20 cellular contexts compared by ENCODE assay signal in the genomic region with DNA sequence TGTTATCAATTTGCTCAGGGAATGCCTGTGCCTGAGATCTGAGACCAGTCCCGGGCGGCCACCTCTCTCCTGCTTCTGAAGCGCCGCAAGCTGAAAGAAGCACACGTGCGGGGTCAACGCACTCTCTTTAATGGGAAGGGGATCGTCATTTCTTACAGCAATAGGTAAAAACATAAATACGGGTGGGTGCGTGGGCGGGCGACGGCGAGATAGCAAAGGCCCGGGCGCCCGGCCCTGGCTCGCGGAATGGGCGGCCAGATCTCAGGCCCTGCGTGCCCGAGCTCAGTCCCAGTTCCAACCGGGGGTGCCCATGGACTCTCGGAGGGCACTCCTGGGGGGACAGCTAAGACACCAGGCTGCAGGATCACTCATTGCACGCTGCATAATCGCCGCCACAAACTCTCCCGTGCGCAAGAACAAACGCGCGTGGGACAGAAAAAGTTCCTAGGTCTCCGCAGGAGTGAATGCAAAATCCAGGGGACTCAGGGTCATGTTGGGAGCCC. TPM values are rescaled to one million over a fixed set of nuclear protein-coding genes. Genes with fewer than 3 reads are reported as not detected.
DNase-seq lines count a peak whose midpoint lies in the region; ATAC-seq and TF ChIP-seq lines count a peak whose summit lies in the region.
"Had no signal": no experiment of that assay in that cellular context is flagged by ENCODE, and none has a peak within 500 bp of the region (broad histone marks: within the 10 kb centered on the region; RNA-seq: fewer than 3 reads in every experiment).

No MANE protein-coding gene starts in this region.

- DNase-seq in heart left ventricle (no peak), cardiac septum (ENCODE audit: low spot score) (no peak), mesenchymal stem cell (peak; percentile 10), dorsolateral prefrontal cortex (no peak), inferior parietal cortex (ENCODE audit: extremely low spot score) (no peak)
- DNase-seq in activated naive CD8-positive, alpha-beta T cell treated with anti-CD3 and anti-CD28 coated beads, Interleukin-2, amount 10 ng/mL, durations not matched to agents 7 days and 5 days: no peak
- no peak for DNase-seq in stimulated activated naive B cell treated with anti-CD40 and anti-IgM and Interleukin-4, amounts not matched to agents 10 μg/mL and 1 μg/mL and 100 μg/mL, for 72 hours
- DNase-seq: activated gamma-delta T cell; body of pancreas; COR-L47; EL; foreskin fibroblast; MG63; NCI-H1694; NCI-H2227 treated with DMSO at 0.1 percent for 48 hours; NCI-H82; stimulated activated CD8-positive, alpha-beta memory T cell treated with anti-CD3 and anti-CD28 coated beads, Interleukin-4, amount 100 ng/mL, for 48 hours had no signal

- WGBS in heart left ventricle, 4 donors: 11 to 46% (median 26%) methylated on average over 33 of the region's 33 CpGs
- WGBS in mesenchymal stem cell: 37% methylated on average over 33 of the region's 33 CpGs

- H3K36me3 ChIP-seq in heart left ventricle (peaks cover 0 to 11% (median 0%) of the 10 kb centered on the region in 9 donors), mesenchymal stem cell (ENCODE audit: control insufficient read depth in 1 of 2, insufficient read depth in 2 of 2, low read depth in 1 of 2, low read length in 2 of 2) (no peaks in the 10 kb centered on the region)
- H3K36me3 ChIP-seq: Peyer's patch, thoracic aorta had no signal

- H3K79me1 ChIP-seq in mesenchymal stem cell (replicated peaks; ENCODE audit: low read length, poor library complexity, severe bottlenecking): no peaks in the 10 kb centered on the region

- H3K4me1 ChIP-seq in heart left ventricle: peaks cover 0 to 53% (median 26%) of the 10 kb centered on the region in 12 donors
- peaks cover 26% of the 10 kb centered on the region for H3K4me1 ChIP-seq in mesenchymal stem cell (ENCODE audit: control insufficient read depth, insufficient read depth, low read depth, low read length)

- no peak overlapping the region for H4K8ac ChIP-seq in mesenchymal stem cell (ENCODE audit: low read length)

- no peak overlapping the region for H3K4me2 ChIP-seq in mesenchymal stem cell (ENCODE audit: low read length, poor library complexity, severe bottlenecking)

- H3K9me3 Mint-ChIP-seq in activated naive CD8-positive, alpha-beta T cell treated with anti-CD3 and anti-CD28 coated beads, Interleukin-2, amount 10 ng/mL, durations not matched to agents 7 days and 5 days: no peaks in the 10 kb centered on the region
- no peaks in the 10 kb centered on the region for H3K9me3 Mint-ChIP-seq in stimulated activated naive B cell treated with anti-CD40 and anti-IgM and Interleukin-4, amounts not matched to agents 10 μg/mL and 1 μg/mL and 100 μg/mL, for 72 hours

- H3K27ac Mint-ChIP-seq in activated naive CD8-positive, alpha-beta T cell treated with anti-CD3 and anti-CD28 coated beads, Interleukin-2, amount 10 ng/mL, durations not matched to agents 7 days and 5 days: peak overlapping the region; percentile 66
- peak overlapping the region; percentile 92 for H3K27ac Mint-ChIP-seq in stimulated activated naive B cell treated with anti-CD40 and anti-IgM and Interleukin-4, amounts not matched to agents 10 μg/mL and 1 μg/mL and 100 μg/mL, for 72 hours

- peaks cover 92% of the 10 kb centered on the region for H3K27me3 Mint-ChIP-seq in activated naive CD8-positive, alpha-beta T cell treated with anti-CD3 and anti-CD28 coated beads, Interleukin-2, amount 10 ng/mL, durations not matched to agents 7 days and 5 days
- H3K27me3 Mint-ChIP-seq in stimulated activated naive B cell treated with anti-CD40 and anti-IgM and Interleukin-4, amounts not matched to agents 10 μg/mL and 1 μg/mL and 100 μg/mL, for 72 hours: peaks cover 85 to 95% of the 10 kb centered on the region in 2 donors

- intact Hi-C loops in heart left ventricle (cut with DNase I): loop anchor here in 6 of 10 donors (2.0 to 10.0 kb wide), 4 partner anchors 45 to 67 kb away; no protein-coding TSS in a partner anchor
- intact Hi-C loops in cardiac septum (cut with DNase I): no loop called here
- intact Hi-C loops in dorsolateral prefrontal cortex (cut with DNase I): no loop called here

- H3K27me3 ChIP-seq in heart left ventricle (peaks cover 12 to 97% (median 64%) of the 10 kb centered on the region in 9 donors), mesenchymal stem cell (ENCODE audit: control insufficient read depth in 1 of 2, insufficient read depth in 1 of 2, low read length in 2 of 2) (peaks cover 99 to 100% of the 10 kb centered on the region in 2 experiments), dorsolateral prefrontal cortex (peaks cover 25 to 100% (median 92%) of the 10 kb centered on the region in 45 donors)
- H3K27me3 ChIP-seq: MG63 had no signal

- H2AFZ ChIP-seq in mesenchymal stem cell (ENCODE audit: low read depth, low read length): no peak overlapping the region

- H3K23ac ChIP-seq in mesenchymal stem cell (ENCODE audit: low read length in 2 of 2): no peak overlapping the region

- H3K9me3 ChIP-seq in heart left ventricle (no peaks in the 10 kb centered on the region), mesenchymal stem cell (ENCODE audit: control insufficient read depth, low read length) (no peaks in the 10 kb centered on the region)
- H3K9me3 ChIP-seq: body of pancreas, MG63, Peyer's patch, thoracic aorta had no signal

- no peak overlapping the region for H4K91ac ChIP-seq in mesenchymal stem cell (ENCODE audit: low read length)

- no peaks in the 10 kb centered on the region for H3K36me3 Mint-ChIP-seq in activated naive CD8-positive, alpha-beta T cell treated with anti-CD3 and anti-CD28 coated beads, Interleukin-2, amount 10 ng/mL, durations not matched to agents 7 days and 5 days
- peaks cover 1 to 9% of the 10 kb centered on the region in 2 donors for H3K36me3 Mint-ChIP-seq in stimulated activated naive B cell treated with anti-CD40 and anti-IgM and Interleukin-4, amounts not matched to agents 10 μg/mL and 1 μg/mL and 100 μg/mL, for 72 hours

- peaks cover 12% of the 10 kb centered on the region for H3K4me1 Mint-ChIP-seq in activated naive CD8-positive, alpha-beta T cell treated with anti-CD3 and anti-CD28 coated beads, Interleukin-2, amount 10 ng/mL, durations not matched to agents 7 days and 5 days
- H3K4me1 Mint-ChIP-seq in stimulated activated naive B cell treated with anti-CD40 and anti-IgM and Interleukin-4, amounts not matched to agents 10 μg/mL and 1 μg/mL and 100 μg/mL, for 72 hours: peaks cover 28 to 47% of the 10 kb centered on the region in 2 donors

- ATAC-seq in heart left ventricle: no peak
- ATAC-seq in activated naive CD8-positive, alpha-beta T cell treated with anti-CD3 and anti-CD28 coated beads, Interleukin-2, amount 10 ng/mL, durations not matched to agents 7 days and 5 days (ENCODE audit: low read depth): no peak
- no peak for ATAC-seq in stimulated activated naive B cell treated with anti-CD40 and anti-IgM and Interleukin-4, amounts not matched to agents 10 μg/mL and 1 μg/mL and 100 μg/mL, for 72 hours (replicated peaks)
- ATAC-seq: body of pancreas, HepG2 had no signal

- H2BK5ac ChIP-seq in mesenchymal stem cell (ENCODE audit: low read depth, low read length, poor library complexity, severe bottlenecking): no peak overlapping the region

- H3K4ac ChIP-seq in mesenchymal stem cell (ENCODE audit: low read depth in 1 of 2, low read length in 2 of 2): no peak overlapping the region

- TF ChIP-seq POLR2A in heart left ventricle (IDR thresholded peaks at IDR 0.05): no peak

- H3K14ac ChIP-seq in mesenchymal stem cell (ENCODE audit: low read length in 2 of 2): no peak overlapping the region

- peak overlapping the region in 1 of 2 experiments; percentile 29 for H3K18ac ChIP-seq in mesenchymal stem cell (ENCODE audit: low read depth in 1 of 2, low read length in 2 of 2)

- no peak overlapping the region for H2BK12ac ChIP-seq in mesenchymal stem cell (ENCODE audit: low read length in 2 of 2)

- TF ChIP-seq CTCF in heart left ventricle (IDR thresholded peaks at IDR 0.05) (no peak), dorsolateral prefrontal cortex (IDR thresholded peaks at IDR 0.05 in 54 of 56, conservative IDR thresholded peaks at IDR 0.05 in 2 of 56; ENCODE audit: low read depth in 1 of 56, partially characterized antibody in 56 of 56) (no peak)

- POLR2A ChIA-PET in activated naive CD8-positive, alpha-beta T cell treated with anti-CD3 and anti-CD28 coated beads, Interleukin-2, amount 10 ng/mL, durations not matched to agents 7 days and 5 days (lab: Charles Lee): interaction anchor here (0.6 kb wide), 1 partner anchor 1173 kb away, joined by 3 read pairs; no protein-coding TSS in a partner anchor

- H2BK15ac ChIP-seq in mesenchymal stem cell (ENCODE audit: low read depth, poor library complexity, severe bottlenecking): no peak overlapping the region

- no peak overlapping the region for H2AK5ac ChIP-seq in mesenchymal stem cell (ENCODE audit: low read length, severe bottlenecking)

- H3K4me3 ChIP-seq in heart left ventricle: peak overlapping the region; percentile 47 to 93 (median 63)
- H3K4me3 ChIP-seq in mesenchymal stem cell (ENCODE audit: insufficient read depth in 1 of 2, low read depth in 1 of 2, low read length in 2 of 2): no peak overlapping the region
- no peak overlapping the region for H3K4me3 ChIP-seq in dorsolateral prefrontal cortex
- H3K4me3 ChIP-seq: body of pancreas, MG63, Peyer's patch had no signal

- no peak overlapping the region for H3K9ac ChIP-seq in mesenchymal stem cell (ENCODE audit: low read length)

- H3K4me3 Mint-ChIP-seq in activated naive CD8-positive, alpha-beta T cell treated with anti-CD3 and anti-CD28 coated beads, Interleukin-2, amount 10 ng/mL, durations not matched to agents 7 days and 5 days: peak overlapping the region; percentile 26
- peak overlapping the region in 1 of 2 donors; percentile 70 for H3K4me3 Mint-ChIP-seq in stimulated activated naive B cell treated with anti-CD40 and anti-IgM and Interleukin-4, amounts not matched to agents 10 μg/mL and 1 μg/mL and 100 μg/mL, for 72 hours

- no peak overlapping the region for H2BK120ac ChIP-seq in mesenchymal stem cell (ENCODE audit: low read depth, low read length)

- H3K27ac ChIP-seq in heart left ventricle (peak overlapping the region in 11 of 12 donors; percentile 46 to 95 (median 89)), mesenchymal stem cell (ENCODE audit: low read length, poor library complexity, severe bottlenecking) (no peak overlapping the region), dorsolateral prefrontal cortex (no peak overlapping the region)
- H3K27ac ChIP-seq: body of pancreas, Peyer's patch, thoracic aorta had no signal

RNA-seq across cellular contexts. Expression of a gene that starts 3.0 kb away (rescaled TPM):
- 100 to 1,000 TPM; 132 to 451 (median 247) TPM for total RNA-seq in heart left ventricle
- polyA plus RNA-seq in heart left ventricle: 100 to 1,000 TPM; 153 to 356 TPM
- total RNA-seq in cardiac septum: 157 TPM
- total RNA-seq in activated naive CD8-positive, alpha-beta T cell treated with anti-CD3 and anti-CD28 coated beads, Interleukin-2, amount 10 ng/mL, durations not matched to agents 7 days and 5 days: not detected
- polyA plus RNA-seq in mesenchymal stem cell (2013, experiment 1 of 2): 46.8 TPM
- polyA plus RNA-seq in mesenchymal stem cell (2013, experiment 2 of 2): 45.4 TPM
- not detected for total RNA-seq in dorsolateral prefrontal cortex
- total RNA-seq: body of pancreas, Peyer's patch, thoracic aorta had no signal

Comparison
In these comparisons a context has a peak if more than half of its experiments do, and no peak if none do; other contexts are left out.
1. intact Hi-C loops: an anchor here in heart left ventricle (2.0 to 10.0 kb wide); none called in cardiac septum and dorsolateral prefrontal cortex.
2. H3K27ac ChIP-seq: peak in heart left ventricle (11 of 12); none in mesenchymal stem cell (single experiment) and dorsolateral prefrontal cortex (0 of 59).
3. H3K4me3 ChIP-seq: peak in heart left ventricle (12 of 12); none in mesenchymal stem cell (0 of 2) and dorsolateral prefrontal cortex (0 of 59).
4. RNA of a gene that starts 3.0 kb away (total RNA-seq): 132 to 451 TPM in heart left ventricle and 157 TPM in cardiac septum (single experiment); not detected in activated naive CD8-positive, alpha-beta T cell treated with anti-CD3 and anti-CD28 coated beads, Interleukin-2, amount 10 ng/mL, durations not matched to agents 7 days and 5 days and not detected in dorsolateral prefrontal cortex; every median in the first group is over 100 times any median in the second.